Comparison of ENCODE assay signal across 1 cellular context in genomic region chr7:157409753-157410727, GRCh38.
A peak's percentile ranks its signal among the peaks of the same experiment; 100 is the strongest.
TF ChIP-seq lines count a peak whose summit lies in the region.

No MANE protein-coding gene starts in this region.

TF ChIP-seq in K562, 482 proteins besides CTCF, POLR2A, EP300 and RAD21 (continued from another document):
- peak; percentile 95 for TF ChIP-seq ZBTB33 (CRISPR knock-in tag; IDR thresholded peaks at IDR 0.05)
- TF ChIP-seq RBM14 (IDR thresholded peaks at IDR 0.05; ENCODE audit: borderline replicate concordance, insufficient read depth, low read depth, low read length) = 0 out of 2 replicates have a peak, but pooled peaks have one; percentile 22
- TF ChIP-seq POLR2G (IDR thresholded peaks at IDR 0.05; ENCODE audit: low read depth, low read length) = peak; percentile 38
- no peak for TF ChIP-seq ARID3B (CRISPR knock-in tag; IDR thresholded peaks at IDR 0.05; ENCODE audit: borderline replicate concordance)
- no peak for TF ChIP-seq ZNF408 (CRISPR knock-in tag; IDR thresholded peaks at IDR 0.05; ENCODE audit: low read depth)
- TF ChIP-seq TBP (optimal IDR thresholded peaks at IDR 0.05; ENCODE audit: low read depth, low read length) = no peak
- TF ChIP-seq PHB2 (IDR thresholded peaks at IDR 0.05; ENCODE audit: low read depth) = no peak
- TF ChIP-seq NFE2 (IDR thresholded peaks at IDR 0.05; ENCODE audit: low read depth) = no peak
- peak; percentile 24; the same call in 1 of the 2 replicates for TF ChIP-seq ZFX (CRISPR knock-in tag; IDR thresholded peaks at IDR 0.05)
